11 cellular contexts compared by ENCODE assay signal in the genomic region with DNA sequence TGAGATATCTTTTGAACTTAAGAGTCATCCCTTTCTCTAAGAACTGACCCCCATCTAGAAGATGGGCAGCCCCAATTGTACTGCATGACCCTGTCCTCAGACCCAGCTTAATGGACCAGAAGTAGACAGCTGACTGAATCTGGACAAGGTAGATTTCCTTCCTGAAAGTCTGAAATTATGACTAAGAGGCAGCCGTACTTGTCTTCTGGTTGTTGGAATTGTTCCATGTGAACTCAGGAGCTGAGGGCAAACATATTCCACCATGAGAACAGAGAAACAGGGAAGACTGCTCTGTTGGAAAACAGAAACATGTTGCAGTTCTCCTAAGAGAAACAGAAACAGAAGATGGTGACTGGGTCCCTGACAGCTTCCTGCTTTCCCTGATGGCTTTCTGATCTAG. TPM values are rescaled to one million over a fixed set of nuclear protein-coding genes. Genes with fewer than 3 reads are reported as not detected.
DNase-seq lines count a peak whose midpoint lies in the region; ATAC-seq and TF ChIP-seq lines count a peak whose summit lies in the region.
"Had no signal": no experiment of that assay in that cellular context is flagged by ENCODE, and none has a peak within 500 bp of the region (broad histone marks: within the 10 kb centered on the region; RNA-seq: fewer than 3 reads in every experiment).

No MANE protein-coding gene starts in this region.

- peak; percentile 67 for DNase-seq in LHCN-M2 (ENCODE audit: low read depth)
- DNase-seq in astrocyte of the spinal cord (ENCODE audit: low read depth, low spot score): peak; percentile 13
- no peak for DNase-seq in right cardiac atrium
- DNase-seq in stimulated activated naive B cell treated with anti-CD40 and anti-IgM and Interleukin-4, amounts not matched to agents 10 μg/mL and 1 μg/mL and 100 μg/mL, for 72 hours: no peak
- no peak for DNase-seq in MV-4-11 (lab: John Stamatoyannopoulos, UW)
- no peak for DNase-seq in activated CD4-positive, alpha-beta T cell treated with anti-CD3 and anti-CD28 coated beads for 36 hours
- no peak for DNase-seq in activated CD8-positive, alpha-beta memory T cell treated with anti-CD3 and anti-CD28 coated beads, Interleukin-2, amount 50 U/mL, for 48 hours
- DNase-seq: activated CD8-positive, alpha-beta memory T cell treated with anti-CD3 and anti-CD28 coated beads, Interleukin-2, amount 10 ng/mL, durations not matched to agents 7 days and 5 days; NCI-H446 treated with DMSO at 0.1 percent for 48 hours; testis had no signal

- in situ Hi-C loops in astrocyte of the spinal cord (cut with HindIII; ENCODE audit: low sequenced_read_pairs): no loop called here

- ATAC-seq in right cardiac atrium: peak in 1 of 2 donors; percentile 4
- ATAC-seq in stimulated activated naive B cell treated with anti-CD40 and anti-IgM and Interleukin-4, amounts not matched to agents 10 μg/mL and 1 μg/mL and 100 μg/mL, for 72 hours (replicated peaks): no peak
- no peak for ATAC-seq in activated CD4-positive, alpha-beta T cell treated with anti-CD3 and anti-CD28 coated beads for 36 hours
- ATAC-seq: activated CD8-positive, alpha-beta memory T cell treated with anti-CD3 and anti-CD28 coated beads, Interleukin-2, amount 10 ng/mL, durations not matched to agents 7 days and 5 days; Panc1 had no signal

- H3K4me1 Mint-ChIP-seq in stimulated activated naive B cell treated with anti-CD40 and anti-IgM and Interleukin-4, amounts not matched to agents 10 μg/mL and 1 μg/mL and 100 μg/mL, for 72 hours: peaks cover 34 to 60% of the 10 kb centered on the region in 2 donors
- peaks cover 29% of the 10 kb centered on the region for H3K4me1 Mint-ChIP-seq in activated CD4-positive, alpha-beta T cell treated with anti-CD3 and anti-CD28 coated beads for 36 hours

- H3K4me1 ChIP-seq in right cardiac atrium (ENCODE audit: control insufficient read depth, insufficient read depth, low read length): peaks cover 19% of the 10 kb centered on the region

- peaks cover 24 to 30% of the 10 kb centered on the region in 2 donors for H3K36me3 Mint-ChIP-seq in stimulated activated naive B cell treated with anti-CD40 and anti-IgM and Interleukin-4, amounts not matched to agents 10 μg/mL and 1 μg/mL and 100 μg/mL, for 72 hours
- peaks cover 14% of the 10 kb centered on the region for H3K36me3 Mint-ChIP-seq in activated CD4-positive, alpha-beta T cell treated with anti-CD3 and anti-CD28 coated beads for 36 hours (ENCODE audit: low read depth)

- H3K9me3 ChIP-seq in right cardiac atrium (ENCODE audit: control insufficient read depth, low read length): no peaks in the 10 kb centered on the region
- H3K9me3 ChIP-seq: testis had no signal

- H3K9me3 Mint-ChIP-seq in stimulated activated naive B cell treated with anti-CD40 and anti-IgM and Interleukin-4, amounts not matched to agents 10 μg/mL and 1 μg/mL and 100 μg/mL, for 72 hours: peaks cover 3 to 5% of the 10 kb centered on the region in 2 donors
- peaks cover 3% of the 10 kb centered on the region for H3K9me3 Mint-ChIP-seq in activated CD4-positive, alpha-beta T cell treated with anti-CD3 and anti-CD28 coated beads for 36 hours (ENCODE audit: low read depth)

- H3K27ac Mint-ChIP-seq in stimulated activated naive B cell treated with anti-CD40 and anti-IgM and Interleukin-4, amounts not matched to agents 10 μg/mL and 1 μg/mL and 100 μg/mL, for 72 hours: peak overlapping the region; percentile 22
- no peak overlapping the region for H3K27ac Mint-ChIP-seq in activated CD4-positive, alpha-beta T cell treated with anti-CD3 and anti-CD28 coated beads for 36 hours
- H3K27ac Mint-ChIP-seq: activated CD8-positive, alpha-beta memory T cell treated with anti-CD3 and anti-CD28 coated beads, Interleukin-2, amount 10 ng/mL, durations not matched to agents 7 days and 5 days had no signal

- CTCF ChIA-PET in activated CD4-positive, alpha-beta T cell treated with anti-CD3 and anti-CD28 coated beads for 36 hours (lab: Charles Lee): interaction anchor here (0.9 to 1.6 kb wide), 2 partner anchors 54 kb away, joined by 3 to 4 read pairs; no protein-coding TSS in a partner anchor

- peak overlapping the region; percentile 78 for H3K27ac ChIP-seq in right cardiac atrium (ENCODE audit: low read length)
- H3K27ac ChIP-seq: testis had no signal

- no peak overlapping the region for H3K4me3 Mint-ChIP-seq in stimulated activated naive B cell treated with anti-CD40 and anti-IgM and Interleukin-4, amounts not matched to agents 10 μg/mL and 1 μg/mL and 100 μg/mL, for 72 hours
- no peak overlapping the region for H3K4me3 Mint-ChIP-seq in activated CD4-positive, alpha-beta T cell treated with anti-CD3 and anti-CD28 coated beads for 36 hours
- H3K4me3 Mint-ChIP-seq: activated CD8-positive, alpha-beta memory T cell treated with anti-CD3 and anti-CD28 coated beads, Interleukin-2, amount 10 ng/mL, durations not matched to agents 7 days and 5 days had no signal

- H3K27me3 ChIP-seq in right cardiac atrium (ENCODE audit: control insufficient read depth, insufficient read depth): no peaks in the 10 kb centered on the region
- H3K27me3 ChIP-seq: testis had no signal

- intact Hi-C loops in right cardiac atrium (cut with DNase I): no loop called here
- intact Hi-C loops in activated CD4-positive, alpha-beta T cell treated with anti-CD3 and anti-CD28 coated beads for 36 hours (cut with DNase I, micrococcal nuclease): no loop called here

- POLR2A ChIA-PET in activated CD4-positive, alpha-beta T cell treated with anti-CD3 and anti-CD28 coated beads for 36 hours (lab: Charles Lee): no interaction called here

- WGBS in right cardiac atrium: 15% methylated on average over 1 of the region's 1 CpG

- H3K27me3 Mint-ChIP-seq in stimulated activated naive B cell treated with anti-CD40 and anti-IgM and Interleukin-4, amounts not matched to agents 10 μg/mL and 1 μg/mL and 100 μg/mL, for 72 hours: no peaks in the 10 kb centered on the region
- no peaks in the 10 kb centered on the region for H3K27me3 Mint-ChIP-seq in activated CD4-positive, alpha-beta T cell treated with anti-CD3 and anti-CD28 coated beads for 36 hours
- H3K27me3 Mint-ChIP-seq: activated CD8-positive, alpha-beta memory T cell treated with anti-CD3 and anti-CD28 coated beads, Interleukin-2, amount 10 ng/mL, durations not matched to agents 7 days and 5 days had no signal

- H3K4me3 ChIP-seq in astrocyte of the spinal cord (ENCODE audit: low read depth, low read length): no peak overlapping the region
- H3K4me3 ChIP-seq in right cardiac atrium (ENCODE audit: low read length): no peak overlapping the region
- H3K4me3 ChIP-seq: testis had no signal

- TF ChIP-seq CTCF in astrocyte of the spinal cord (IDR thresholded peaks at IDR 0.05; ENCODE audit: low read depth, low read length): no peak

RNA-seq across cellular contexts. Expression of a gene that starts 24.2 kb away (rescaled TPM):
- total RNA-seq in LHCN-M2 (2014; rRNA removed) (1.1 TPM in 1 of 2 replicates, not detected in the other), right cardiac atrium (100 to 1,000 TPM; 348 to 827 (median 453) TPM)
- polyA plus RNA-seq in LHCN-M2 (2012): 0.43 TPM
- polyA plus RNA-seq in right cardiac atrium: 504 TPM
- total RNA-seq in activated CD4-positive, alpha-beta T cell treated with anti-CD3 and anti-CD28 coated beads for 36 hours: 1 to 10 TPM; 1.4 to 1.7 TPM

RNA-seq across cellular contexts. Expression of a gene that starts 38.5 kb away (rescaled TPM):
- total RNA-seq in LHCN-M2 (2014; rRNA removed): 0.13 TPM in 1 of 2 replicates, not detected in the other
- 0.09 TPM for polyA plus RNA-seq in LHCN-M2 (2012)
- total RNA-seq in right cardiac atrium: 1 to 10 TPM; 4.3 to 7.5 (median 5.5) TPM
- polyA plus RNA-seq in right cardiac atrium: 4.4 TPM
- total RNA-seq in activated CD4-positive, alpha-beta T cell treated with anti-CD3 and anti-CD28 coated beads for 36 hours: not detected

RNA-seq across cellular contexts. Expression of a gene that starts 41.0 kb away (rescaled TPM):
- total RNA-seq in LHCN-M2 (2014; rRNA removed) (15.1 and 24.2 TPM in 2 replicates), right cardiac atrium (100 to 1,000 TPM; 108 to 138 (median 132) TPM)
- polyA plus RNA-seq in LHCN-M2 (2012): 73.4 TPM
- polyA plus RNA-seq in right cardiac atrium: 622 TPM
- total RNA-seq in activated CD4-positive, alpha-beta T cell treated with anti-CD3 and anti-CD28 coated beads for 36 hours: 10 to 100 TPM; 69.5 to 82.8 TPM

RNA-seq across cellular contexts. Expression of a gene that starts 56.9 kb away (rescaled TPM):
- total RNA-seq in LHCN-M2 (2014; rRNA removed) (13.3 and 14.7 TPM in 2 replicates), right cardiac atrium (10 to 100 TPM in 3 of 4 donors, 1 to 10 TPM in 1; 9.5 to 11.9 (median 10.3) TPM)
- polyA plus RNA-seq in LHCN-M2 (2012): 10.7 TPM
- polyA plus RNA-seq in right cardiac atrium: 6.5 TPM
- total RNA-seq in activated CD4-positive, alpha-beta T cell treated with anti-CD3 and anti-CD28 coated beads for 36 hours: 1 to 10 TPM; 2.5 to 3.5 TPM

Comparison
In these comparisons a context has a peak if more than half of its experiments do, and no peak if none do; other contexts are left out.
1. DNase-seq: peak in LHCN-M2 (single experiment) and astrocyte of the spinal cord (single experiment); none in right cardiac atrium (0 of 3), stimulated activated naive B cell treated with anti-CD40 and anti-IgM and Interleukin-4, amounts not matched to agents 10 μg/mL and 1 μg/mL and 100 μg/mL, for 72 hours (single experiment), MV-4-11 (single experiment), activated CD4-positive, alpha-beta T cell treated with anti-CD3 and anti-CD28 coated beads for 36 hours (single experiment) and activated CD8-positive, alpha-beta memory T cell treated with anti-CD3 and anti-CD28 coated beads, Interleukin-2, amount 50 U/mL, for 48 hours (single experiment).
2. RNA of a gene that starts 24.2 kb away (total RNA-seq): 348 to 827 TPM in right cardiac atrium; 1.4 to 1.7 TPM in activated CD4-positive, alpha-beta T cell treated with anti-CD3 and anti-CD28 coated beads for 36 hours and 1.1 TPM in LHCN-M2; every median in the first group is over 100 times any median in the second.